ENCODE assay signal across 1 cellular context in genomic region chr1:15952317-15953258, GRCh38.
TF ChIP-seq lines count a peak whose summit lies in the region.

No MANE protein-coding gene starts in this region.

TF ChIP-seq in K562, 482 proteins besides CTCF, POLR2A, EP300 and RAD21 (continued from another document and continues in another):
- peak; percentile 89 for TF ChIP-seq AFF4 (CRISPR knock-in tag; IDR thresholded peaks at IDR 0.05)
- TF ChIP-seq ZNF175 (CRISPR knock-in tag; IDR thresholded peaks at IDR 0.05; ENCODE audit: low read depth): no peak; the same call in none of the 2 replicates
- peak; percentile 83 for TF ChIP-seq SOX6 (IDR thresholded peaks at IDR 0.05)
- peak; percentile 92 for TF ChIP-seq SMAD1 (IDR thresholded peaks at IDR 0.05; ENCODE audit: low read depth, low read length, partially characterized antibody)
- no peak for TF ChIP-seq OTX1 (CRISPR knock-in tag; IDR thresholded peaks at IDR 0.05)
- no peak for TF ChIP-seq ZNF780A (CRISPR knock-in tag; IDR thresholded peaks at IDR 0.05)
- no peak for TF ChIP-seq TEAD2 (tag; IDR thresholded peaks at IDR 0.05)
- TF ChIP-seq HLTF (IDR thresholded peaks at IDR 0.05): peak; percentile 59; the same call in 1 of the 2 replicates
- TF ChIP-seq, protein P1, sequence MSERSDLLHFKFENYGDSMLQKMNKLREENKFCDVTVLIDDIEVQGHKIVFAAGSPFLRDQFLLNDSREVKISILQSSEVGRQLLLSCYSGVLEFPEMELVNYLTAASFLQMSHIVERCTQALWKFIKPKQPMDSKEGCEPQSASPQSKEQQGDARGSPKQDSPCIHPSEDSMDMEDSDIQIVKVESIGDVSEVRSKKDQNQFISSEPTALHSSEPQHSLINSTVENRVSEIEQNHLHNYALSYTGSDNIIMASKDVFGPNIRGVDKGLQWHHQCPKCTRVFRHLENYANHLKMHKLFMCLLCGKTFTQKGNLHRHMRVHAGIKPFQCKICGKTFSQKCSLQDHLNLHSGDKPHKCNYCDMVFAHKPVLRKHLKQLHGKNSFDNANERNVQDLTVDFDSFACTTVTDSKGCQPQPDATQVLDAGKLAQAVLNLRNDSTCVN (CRISPR knock-in tag; IDR thresholded peaks at IDR 0.05): no peak
- peak; percentile 95 for TF ChIP-seq ZNF12 (CRISPR knock-in tag; IDR thresholded peaks at IDR 0.05)
- no peak for TF ChIP-seq NFE2L1 (tag; IDR thresholded peaks at IDR 0.05; ENCODE audit: borderline replicate concordance, low read depth)
- TF ChIP-seq, protein P2, sequence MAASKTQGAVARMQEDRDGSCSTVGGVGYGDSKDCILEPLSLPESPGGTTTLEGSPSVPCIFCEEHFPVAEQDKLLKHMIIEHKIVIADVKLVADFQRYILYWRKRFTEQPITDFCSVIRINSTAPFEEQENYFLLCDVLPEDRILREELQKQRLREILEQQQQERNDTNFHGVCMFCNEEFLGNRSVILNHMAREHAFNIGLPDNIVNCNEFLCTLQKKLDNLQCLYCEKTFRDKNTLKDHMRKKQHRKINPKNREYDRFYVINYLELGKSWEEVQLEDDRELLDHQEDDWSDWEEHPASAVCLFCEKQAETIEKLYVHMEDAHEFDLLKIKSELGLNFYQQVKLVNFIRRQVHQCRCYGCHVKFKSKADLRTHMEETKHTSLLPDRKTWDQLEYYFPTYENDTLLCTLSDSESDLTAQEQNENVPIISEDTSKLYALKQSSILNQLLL (CRISPR knock-in tag; IDR thresholded peaks at IDR 0.05; ENCODE audit: borderline replicate concordance): no peak
- TF ChIP-seq POLR2AphosphoS2 (IDR thresholded peaks at IDR 0.05; ENCODE audit: low read length): no peak
- peak; percentile 59 to 66 for TF ChIP-seq NRF1 (conservative IDR thresholded peaks at IDR 0.05 in 1 of 2, IDR thresholded peaks at IDR 0.05 in 1 of 2)
- no peak for TF ChIP-seq ZNF408 (CRISPR knock-in tag; IDR thresholded peaks at IDR 0.05; ENCODE audit: low read depth)
- TF ChIP-seq, protein P3, sequence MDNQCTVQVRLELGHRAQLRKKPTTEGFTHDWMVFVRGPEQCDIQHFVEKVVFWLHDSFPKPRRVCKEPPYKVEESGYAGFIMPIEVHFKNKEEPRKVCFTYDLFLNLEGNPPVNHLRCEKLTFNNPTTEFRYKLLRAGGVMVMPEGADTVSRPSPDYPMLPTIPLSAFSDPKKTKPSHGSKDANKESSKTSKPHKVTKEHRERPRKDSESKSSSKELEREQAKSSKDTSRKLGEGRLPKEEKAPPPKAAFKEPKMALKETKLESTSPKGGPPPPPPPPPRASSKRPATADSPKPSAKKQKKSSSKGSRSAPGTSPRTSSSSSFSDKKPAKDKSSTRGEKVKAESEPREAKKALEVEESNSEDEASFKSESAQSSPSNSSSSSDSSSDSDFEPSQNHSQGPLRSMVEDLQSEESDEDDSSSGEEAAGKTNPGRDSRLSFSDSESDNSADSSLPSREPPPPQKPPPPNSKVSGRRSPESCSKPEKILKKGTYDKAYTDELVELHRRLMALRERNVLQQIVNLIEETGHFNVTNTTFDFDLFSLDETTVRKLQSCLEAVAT (IDR thresholded peaks at IDR 0.05): peak; percentile 60 to 80; a peak in 3 of 4 replicates
- no peak for TF ChIP-seq GTF2A2 (tag; IDR thresholded peaks at IDR 0.05)
- no peak for TF ChIP-seq ZNF696 (CRISPR knock-in tag; conservative IDR thresholded peaks at IDR 0.05)
- no peak for TF ChIP-seq E2F5 (CRISPR knock-in tag; IDR thresholded peaks at IDR 0.05)
- no peak for TF ChIP-seq RBM17 (IDR thresholded peaks at IDR 0.05; ENCODE audit: borderline replicate concordance, low read depth, low read length)
- no peak for TF ChIP-seq ZNF561 (CRISPR knock-in tag; conservative IDR thresholded peaks at IDR 0.05)
- no peak for TF ChIP-seq ETS2 (tag; IDR thresholded peaks at IDR 0.05; ENCODE audit: borderline replicate concordance, poor library complexity, severe bottlenecking)
- TF ChIP-seq SAFB (IDR thresholded peaks at IDR 0.05; ENCODE audit: borderline replicate concordance, low read depth, low read length): no peak
- TF ChIP-seq CLOCK (CRISPR knock-in tag; IDR thresholded peaks at IDR 0.05; ENCODE audit: borderline replicate concordance): no peak
- TF ChIP-seq, protein P4, sequence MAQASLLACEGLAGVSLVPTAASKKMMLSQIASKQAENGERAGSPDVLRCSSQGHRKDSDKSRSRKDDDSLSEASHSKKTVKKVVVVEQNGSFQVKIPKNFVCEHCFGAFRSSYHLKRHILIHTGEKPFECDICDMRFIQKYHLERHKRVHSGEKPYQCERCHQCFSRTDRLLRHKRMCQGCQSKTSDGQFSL (CRISPR knock-in tag; IDR thresholded peaks at IDR 0.05): no peak
- TF ChIP-seq, protein P4 (tag; IDR thresholded peaks at IDR 0.05): no peak
- TF ChIP-seq JUN (IDR thresholded peaks at IDR 0.05; ENCODE audit: borderline replicate concordance, low read depth, low read length): peak; percentile 100
- TF ChIP-seq JUN (CRISPR knock-in tag; IDR thresholded peaks at IDR 0.05; ENCODE audit: borderline replicate concordance): no peak
- peak; percentile 91 to 96 for TF ChIP-seq TBL1XR1 (IDR thresholded peaks at IDR 0.05; ENCODE audit: low read length in 2 of 2)
- TF ChIP-seq ZNF764 (CRISPR knock-in tag; IDR thresholded peaks at IDR 0.05; ENCODE audit: low read depth): 0 out of 2 replicates have a peak, but pooled peaks have one; percentile 7
- TF ChIP-seq PRDM10 (IDR thresholded peaks at IDR 0.05; ENCODE audit: partially characterized antibody): peak; percentile 91
- peak in 2 of 3 experiments; percentile 6 to 82; a peak in 3 of 6 replicates for TF ChIP-seq ZBTB11 (CRISPR knock-in tag; IDR thresholded peaks at IDR 0.05)
- TF ChIP-seq SAFB2 (IDR thresholded peaks at IDR 0.05; ENCODE audit: borderline replicate concordance, low read depth, low read length, severe bottlenecking): no peak
- TF ChIP-seq SP2 (IDR thresholded peaks at IDR 0.05; ENCODE audit: extremely low read depth, low read depth, low read length, poor library complexity, severe bottlenecking): no peak
- TF ChIP-seq FOSL1 (tag; conservative IDR thresholded peaks at IDR 0.05): peak; percentile 100
- TF ChIP-seq ZNF77 (CRISPR knock-in tag; IDR thresholded peaks at IDR 0.05): no peak
- no peak for TF ChIP-seq U2AF2 (optimal IDR thresholded peaks at IDR 0.05; ENCODE audit: low read depth, low read length)
